Comparison of ENCODE assay signal across 9 cellular contexts in the genomic region with DNA sequence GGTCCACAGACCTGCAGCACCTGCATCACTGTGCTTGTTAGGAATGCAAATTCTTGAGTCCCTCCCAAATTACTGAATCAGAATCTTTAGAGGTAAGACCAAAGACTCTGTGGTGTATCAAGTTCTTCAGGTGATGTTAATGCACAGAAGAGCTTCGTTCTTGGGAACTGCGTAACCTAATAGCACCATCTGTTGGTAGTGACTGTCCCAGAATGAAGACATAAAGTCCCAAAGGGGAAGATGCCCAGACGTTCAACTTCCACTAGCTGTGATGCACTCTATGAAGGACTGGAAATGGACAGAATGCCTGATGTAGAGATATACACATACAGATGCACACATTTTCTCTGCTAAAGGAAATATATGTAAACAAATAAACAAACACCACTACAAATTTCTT.
A peak's percentile ranks its signal among the peaks of the same experiment; 100 is the strongest.
DNase-seq lines count a peak whose midpoint lies in the region; ATAC-seq and TF ChIP-seq lines count a peak whose summit lies in the region.
"Had no signal": no experiment of that assay in that cellular context is flagged by ENCODE, and none has a peak within 500 bp of the region (broad histone marks: within the 10 kb centered on the region; RNA-seq: fewer than 3 reads in every experiment).

No MANE protein-coding gene starts in this region.

- H3K27me3 Mint-ChIP-seq in HFFc6 (ENCODE audit: insufficient read depth) = no peaks in the 10 kb centered on the region
- H3K27me3 Mint-ChIP-seq: activated naive CD4-positive, alpha-beta T cell treated with anti-CD3 and anti-CD28 coated beads, Interleukin-2, amount 50 U/mL, for 24 hours had no signal

- DNase-seq in NCI-H1092 treated with DMSO at 0.1 percent for 48 hours (lab: John Stamatoyannopoulos, UW) (peak; percentile 29), NCI-H1092 (lab: John Stamatoyannopoulos, UW) (no peak), HFFc6 (peak; percentile 8), NCI-H1417 treated with DMSO at 0.1 percent for 48 hours (lab: John Stamatoyannopoulos, UW) (peak; percentile 46), astrocyte of the spinal cord (ENCODE audit: low read depth, low spot score) (peak; percentile 63), left lobe of liver (ENCODE audit: low spot score) (no peak), AG20443 (ENCODE audit: low spot score) (no peak), COLO829 (ENCODE audit: low spot score) (no peak)

- no peak overlapping the region for H3K27ac Mint-ChIP-seq in HFFc6
- H3K27ac Mint-ChIP-seq: activated naive CD4-positive, alpha-beta T cell treated with anti-CD3 and anti-CD28 coated beads, Interleukin-2, amount 50 U/mL, for 24 hours had no signal

- TF ChIP-seq CTCF in HFFc6 (IDR thresholded peaks at IDR 0.05) (peak; percentile 65; the same call in 1 of the 2 replicates), astrocyte of the spinal cord (IDR thresholded peaks at IDR 0.05; ENCODE audit: low read depth, low read length) (peak; percentile 67)

- in situ Hi-C loops in astrocyte of the spinal cord (cut with HindIII; ENCODE audit: low sequenced_read_pairs) = no loop called here

- no peaks in the 10 kb centered on the region for H3K36me3 Mint-ChIP-seq in HFFc6 (ENCODE audit: low read depth)
- H3K36me3 Mint-ChIP-seq: activated naive CD4-positive, alpha-beta T cell treated with anti-CD3 and anti-CD28 coated beads, Interleukin-2, amount 50 U/mL, for 24 hours had no signal

- ATAC-seq in left lobe of liver = peak; percentile 75

- H3K4me3 ChIP-seq in astrocyte of the spinal cord (ENCODE audit: low read depth, low read length) = no peak overlapping the region

- no peak overlapping the region for H3K4me3 Mint-ChIP-seq in HFFc6
- H3K4me3 Mint-ChIP-seq: activated naive CD4-positive, alpha-beta T cell treated with anti-CD3 and anti-CD28 coated beads, Interleukin-2, amount 50 U/mL, for 24 hours had no signal

- no peaks in the 10 kb centered on the region; the same call in 1 of the 2 replicates for H3K4me1 Mint-ChIP-seq in HFFc6 (ENCODE audit: low read depth)
- H3K4me1 Mint-ChIP-seq: activated naive CD4-positive, alpha-beta T cell treated with anti-CD3 and anti-CD28 coated beads, Interleukin-2, amount 50 U/mL, for 24 hours had no signal

- H3K9me3 Mint-ChIP-seq in HFFc6 = peaks cover 13% of the 10 kb centered on the region
- H3K9me3 Mint-ChIP-seq: activated naive CD4-positive, alpha-beta T cell treated with anti-CD3 and anti-CD28 coated beads, Interleukin-2, amount 50 U/mL, for 24 hours had no signal

Comparison
In these comparisons a context has a peak if more than half of its experiments do, and no peak if none do; other contexts are left out.
1. DNase-seq: peak in NCI-H1092 treated with DMSO at 0.1 percent for 48 hours (single experiment), HFFc6 (single experiment), NCI-H1417 treated with DMSO at 0.1 percent for 48 hours (single experiment) and astrocyte of the spinal cord (single experiment); none in NCI-H1092 (single experiment), left lobe of liver (single experiment), AG20443 (single experiment) and COLO829 (single experiment).